ENCODE assay signal across 32 cellular contexts in genomic region chr6:151544453-151544852, GRCh38. TPM values are rescaled to one million over a fixed set of nuclear protein-coding genes. Genes with fewer than 3 reads are reported as not detected.
"Had no signal": no experiment of that assay in that cellular context is flagged by ENCODE, and none has a peak within 500 bp of the region (broad histone marks: within the 10 kb centered on the region; RNA-seq: fewer than 3 reads in every experiment).

No MANE protein-coding gene starts in this region.

- H3K36me3 Mint-ChIP-seq: activated CD4-positive, alpha-beta memory T cell treated with anti-CD3 and anti-CD28 coated beads for 36 hours; brain had no signal

- H3K36me3 ChIP-seq: adrenal gland, MG63, Peyer's patch, SJSA1 had no signal

- H3K9ac ChIP-seq: SK-N-SH had no signal

- H3K4me3 ChIP-seq: adrenal gland, MG63, Peyer's patch, SJSA1 had no signal

- H3K4me3 Mint-ChIP-seq: activated CD4-positive, alpha-beta memory T cell treated with anti-CD3 and anti-CD28 coated beads for 36 hours; activated CD4-positive, alpha-beta T cell treated with anti-CD3 and anti-CD28 coated beads, Interleukin-2, amount 10 ng/mL, durations not matched to agents 24 days and 14 days; activated naive CD4-positive, alpha-beta T cell treated with anti-CD3 and anti-CD28 coated beads for 36 hours; activated T-cell treated with anti-CD3 and anti-CD28 coated beads, Interleukin-2, amount 50 U/mL, for 4 hours; activated T-helper 1 cell treated with anti-CD3 and anti-CD28 coated beads, Interleukin-12 subunit alpha, Interleukin-12 subunit beta, Interleukin-2, Interleukin-4 antibody, amounts not matched to agents 30 ng/mL and 10 ng/mL and 1 ng/mL, durations not matched to agents 14 hours and 24 hours and 36 hours; brain; T-helper 1 cell treated with Interleukin-12 subunit alpha and Interleukin-12 subunit beta and Interleukin-4 antibody, amounts not matched to agents 30 μg/mL and 1 μg/mL, for 36 hours; T-helper 2 cell treated with Interferon-gamma antibody and Interleukin-4, amounts not matched to agents 5 μg/mL and 100 μg/mL, for 36 hours had no signal

- H3K27ac Mint-ChIP-seq: activated CD4-positive, alpha-beta memory T cell treated with anti-CD3 and anti-CD28 coated beads for 36 hours; activated CD4-positive, alpha-beta T cell treated with anti-CD3 and anti-CD28 coated beads, Interleukin-2, amount 10 ng/mL, durations not matched to agents 24 days and 14 days; activated naive CD4-positive, alpha-beta T cell treated with anti-CD3 and anti-CD28 coated beads for 36 hours; activated naive CD4-positive, alpha-beta T cell treated with anti-CD3 and anti-CD28 coated beads, Interleukin-2, amount 50 U/mL, for 72 hours; activated T-helper 1 cell treated with anti-CD3 and anti-CD28 coated beads, Interleukin-12 subunit alpha, Interleukin-12 subunit beta, Interleukin-2, Interleukin-4 antibody, amounts not matched to agents 30 ng/mL and 10 ng/mL and 1 ng/mL, durations not matched to agents 14 hours and 24 hours and 36 hours; brain; T-helper 1 cell treated with Interleukin-12 subunit alpha and Interleukin-12 subunit beta and Interleukin-4 antibody, amounts not matched to agents 30 μg/mL and 1 μg/mL, for 36 hours; T-helper 2 cell treated with Interferon-gamma antibody and Interleukin-4, amounts not matched to agents 5 μg/mL and 100 μg/mL, for 36 hours had no signal

- ATAC-seq: activated naive CD4-positive, alpha-beta T cell treated with anti-CD3 and anti-CD28 coated beads, Interleukin-2, amount 50 U/mL, for 72 hours; activated T-cell treated with anti-CD3 and anti-CD28 coated beads, Interleukin-2, amount 50 U/mL, for 4 hours had no signal

- H3K4me1 Mint-ChIP-seq: activated CD4-positive, alpha-beta T cell treated with anti-CD3 and anti-CD28 coated beads, Interleukin-2, amount 10 ng/mL, durations not matched to agents 24 days and 14 days; brain had no signal

- H3K9me3 ChIP-seq: adrenal gland, SJSA1, SK-N-SH had no signal

- H3K4me2 ChIP-seq: SK-N-SH had no signal

- H3K27ac ChIP-seq: adrenal gland, Peyer's patch, SJSA1 had no signal

- H3K9me2 ChIP-seq: SK-N-SH had no signal

- H3K27me3 ChIP-seq: adrenal gland, MG63, Peyer's patch, SJSA1 had no signal

- DNase-seq: activated CD4-positive, alpha-beta memory T cell treated with anti-CD3 and anti-CD28 coated beads for 36 hours; activated CD4-positive, alpha-beta T cell treated with anti-CD3 and anti-CD28 coated beads, Interleukin-2, amount 10 ng/mL, durations not matched to agents 24 days and 14 days; activated CD8-positive, alpha-beta memory T cell treated with anti-CD3 and anti-CD28 coated beads, Interleukin-2, amount 50 U/mL, for 4 hours; activated gamma-delta T cell treated with Interleukin-2 at 50 U/mL for 16 hours; activated naive CD4-positive, alpha-beta T cell treated with anti-CD3 and anti-CD28 coated beads for 36 hours; activated T-cell treated with anti-CD3 and anti-CD28 coated beads for 4 hours; activated T-cell treated with anti-CD3 and anti-CD28 coated beads, Interleukin-2, amount 50 U/mL, for 4 hours; adrenal gland; anterior cingulate cortex; caudate nucleus; Karpas-422; KBM-7; MG63; NCI-H1048; NCI-H1105 treated with DMSO at 0.1 percent for 48 hours; NCI-H1436 treated with DMSO at 0.1 percent for 48 hours; NCI-H1694 treated with DMSO at 0.1 percent for 48 hours; NCI-H2029; NCI-H345; NCI-H524 treated with DMSO at 0.1 percent for 48 hours; Peyer's patch; RPMI8226; SHP77 treated with DMSO at 0.1 percent for 48 hours; SK-N-SH had no signal

- H3K4me1 ChIP-seq: adrenal gland, Peyer's patch, SJSA1 had no signal

RNA-seq across cellular contexts. Expression of gene CCDC170, which starts 50.6 kb away (rescaled TPM):
- total RNA-seq: activated CD4-positive, alpha-beta memory T cell treated with anti-CD3 and anti-CD28 coated beads for 36 hours; activated CD4-positive, alpha-beta T cell treated with anti-CD3 and anti-CD28 coated beads, Interleukin-2, amount 10 ng/mL, durations not matched to agents 24 days and 14 days; activated naive CD4-positive, alpha-beta T cell treated with anti-CD3 and anti-CD28 coated beads for 36 hours; activated naive CD4-positive, alpha-beta T cell treated with anti-CD3 and anti-CD28 coated beads, Interleukin-2, amount 50 U/mL, for 72 hours; activated T-cell treated with anti-CD3 and anti-CD28 coated beads, Interleukin-2, amount 50 U/mL, for 4 hours; activated T-helper 1 cell treated with anti-CD3 and anti-CD28 coated beads, Interleukin-12 subunit alpha, Interleukin-12 subunit beta, Interleukin-2, Interleukin-4 antibody, amounts not matched to agents 30 ng/mL and 10 ng/mL and 1 ng/mL, durations not matched to agents 14 hours and 24 hours and 36 hours; bronchial epithelial cell; NCI-H460 had no signal
- polyA plus RNA-seq: SK-N-SH had no signal
